In genomic region chr5:180790020-180790419, GRCh38 we compare ENCODE assay signal across 12 cellular contexts. TPM values are rescaled to one million over a fixed set of nuclear protein-coding genes. Genes with fewer than 3 reads are reported as not detected.
DNase-seq lines count a peak whose midpoint lies in the region; ATAC-seq and TF ChIP-seq lines count a peak whose summit lies in the region.
"Had no signal": no experiment of that assay in that cellular context is flagged by ENCODE, and none has a peak within 500 bp of the region (broad histone marks: within the 10 kb centered on the region; RNA-seq: fewer than 3 reads in every experiment).

No MANE protein-coding gene starts in this region.

- H3K36me3 ChIP-seq in Panc1 (ENCODE audit: control insufficient read depth, insufficient read depth, low read length) (no peaks in the 10 kb centered on the region; the same call in 1 of the 2 replicates), sigmoid colon (peaks cover 21 to 59% (median 34%) of the 10 kb centered on the region in 4 donors)

- TF ChIP-seq POLR2A in sigmoid colon (IDR thresholded peaks at IDR 0.05): no peak

- POLR2A ChIA-PET in Panc1 (lab: Charles Lee): no interaction called here

- ATAC-seq in Panc1: peak; percentile 34; the same call in 1 of the 2 replicates
- no peak for ATAC-seq in HG02759 (IDR thresholded peaks at IDR 0.05; ENCODE audit: unreplicated experiment)

- BruUV-seq in Panc1 (replicated peaks; lab: Mats Ljungman, UMichigan): no TSS peak

- H3K27me3 ChIP-seq in Panc1 (ENCODE audit: control insufficient read depth, insufficient read depth, low read length) (no peaks in the 10 kb centered on the region), sigmoid colon (no peaks in the 10 kb centered on the region)

- in situ Hi-C loops in Panc1 (cut with HindIII; ENCODE audit: low pct_unique_long_range_greater_than_20kb, low sequenced_read_pairs): no loop called here

- no peak for TF ChIP-seq EP300 in sigmoid colon (IDR thresholded peaks at IDR 0.05)

- CTCF ChIA-PET in Panc1 (lab: Charles Lee): interaction anchor here (1.2 kb wide), 1 partner anchor 297 kb away, joined by 3 read pairs; no protein-coding TSS in a partner anchor

- peak; percentile 61 for TF ChIP-seq CTCF in Panc1 (IDR thresholded peaks at IDR 0.05)
- TF ChIP-seq CTCF in epithelial cell of proximal tubule (conservative IDR thresholded peaks at IDR 0.05; ENCODE audit: low read depth, low read length): peak; percentile 20
- no peak for TF ChIP-seq CTCF in sigmoid colon (IDR thresholded peaks at IDR 0.05)

- H3K27ac ChIP-seq in Panc1 (ENCODE audit: low read length): no peak overlapping the region
- no peak overlapping the region for H3K27ac ChIP-seq in sigmoid colon
- no peak overlapping the region for H3K27ac ChIP-seq in substantia nigra (ENCODE audit: low read depth, low read length, poor library complexity, severe bottlenecking)
- H3K27ac ChIP-seq: parathyroid adenoma had no signal

- 77 to 81% methylated on average over 8 of the region's 8 CpGs for WGBS in sigmoid colon, 2 donors

- intact Hi-C loops in Panc1 (cut with micrococcal nuclease; ENCODE audit: unreplicated experiment): no loop called here
- intact Hi-C loops in sigmoid colon (cut with DNase I): no loop called here

- peaks cover 17% of the 10 kb centered on the region for H3K4me1 ChIP-seq in Panc1 (ENCODE audit: control insufficient read depth, insufficient read depth, low read length)
- peaks cover 0 to 44% (median 35%) of the 10 kb centered on the region in 4 donors for H3K4me1 ChIP-seq in sigmoid colon
- H3K4me1 ChIP-seq: HAP-1 had no signal

- no peaks in the 10 kb centered on the region for H3K9me3 ChIP-seq in Panc1 (ENCODE audit: control insufficient read depth, insufficient read depth, low read depth, low read length)
- no peaks in the 10 kb centered on the region for H3K9me3 ChIP-seq in sigmoid colon
- H3K9me3 ChIP-seq: HAP-1 had no signal

- DNase-seq in NCI-H524 (lab: John Stamatoyannopoulos, UW) (peak; percentile 38 to 46), NCI-H524 treated with DMSO at 0.1 percent for 48 hours (lab: John Stamatoyannopoulos, UW) (no peak), Panc1 (ENCODE audit: low read depth, low spot score) (no peak), epithelial cell of proximal tubule (ENCODE audit: low read depth) (no peak), sigmoid colon (peak; percentile 56), substantia nigra (lab: John Stamatoyannopoulos, UW) (no peak), NCI-H1694 treated with DMSO at 0.1 percent for 48 hours (lab: John Stamatoyannopoulos, UW) (no peak)
- DNase-seq: NCI-H526 treated with DMSO at 0.1 percent for 48 hours had no signal

- no peak overlapping the region for H3K4me3 ChIP-seq in Panc1 (ENCODE audit: low read depth in 2 of 2, low read length in 2 of 2)
- H3K4me3 ChIP-seq in epithelial cell of proximal tubule (ENCODE audit: low read depth, low read length): no peak overlapping the region
- no peak overlapping the region for H3K4me3 ChIP-seq in sigmoid colon
- H3K4me3 ChIP-seq: HAP-1 had no signal

RNA-seq across cellular contexts. Expression of gene MGAT1, which starts 12.6 kb away (rescaled TPM):
- total RNA-seq in Panc1 (2021; ENCODE audit: unreplicated experiment): 113 TPM
- polyA plus RNA-seq in Panc1 (2012; ENCODE audit: insufficient read length): 116 TPM
- 71.7 and 79.6 TPM in 2 replicates for total RNA-seq in epithelial cell of proximal tubule
- 100 to 1,000 TPM in 3 of 4 donors, 10 to 100 TPM in 1; 94.5 to 149 (median 121) TPM for total RNA-seq in sigmoid colon
- polyA plus RNA-seq in sigmoid colon: 100 to 1,000 TPM in 1 of 3 donors, 10 to 100 TPM in 2; 41.4 to 134 (median 71.2) TPM

RNA-seq across cellular contexts. Expression of gene OR2Y1, which starts 50.2 kb away (rescaled TPM):
- not detected for total RNA-seq in Panc1 (2021; ENCODE audit: unreplicated experiment)
- not detected for polyA plus RNA-seq in Panc1 (2012; ENCODE audit: insufficient read length)
- not detected in 2 replicates for total RNA-seq in epithelial cell of proximal tubule
- total RNA-seq in sigmoid colon: not detected
- not detected for polyA plus RNA-seq in sigmoid colon
- total RNA-seq: bronchial epithelial cell had no signal

Comparison
In these comparisons a context has a peak if more than half of its experiments do, and no peak if none do; other contexts are left out.
1. DNase-seq: peak in NCI-H524 (2 of 2) and sigmoid colon (single experiment); none in NCI-H524 treated with DMSO at 0.1 percent for 48 hours (single experiment), Panc1 (single experiment), epithelial cell of proximal tubule (single experiment), substantia nigra (0 of 49) and NCI-H1694 treated with DMSO at 0.1 percent for 48 hours (single experiment).
2. CTCF ChIP-seq: peak in Panc1 (single experiment) and epithelial cell of proximal tubule (single experiment); none in sigmoid colon (0 of 4).